ENCODE assay signal across 3 cellular contexts in the genomic region with DNA sequence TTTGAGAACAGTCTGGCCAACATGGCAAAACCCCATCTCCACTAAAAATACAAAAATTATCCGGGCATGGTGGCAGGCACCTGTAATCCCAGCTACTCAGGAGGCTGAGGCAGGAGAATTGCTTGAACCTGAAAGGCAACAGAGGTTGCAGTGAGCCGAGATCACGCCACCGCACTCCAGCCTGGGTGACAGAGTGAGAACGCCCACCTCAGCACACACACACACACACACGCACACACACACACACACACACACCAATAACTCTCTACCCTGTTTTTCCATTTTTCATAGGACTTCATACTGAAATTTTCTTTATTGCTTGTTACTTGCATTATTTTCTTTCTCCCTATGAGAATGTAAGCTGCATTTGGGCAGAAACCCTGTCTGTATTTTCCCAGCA. TPM values are rescaled to one million over a fixed set of nuclear protein-coding genes. Genes with fewer than 3 reads are reported as not detected.
"Had no signal": no experiment of that assay in that cellular context is flagged by ENCODE, and none has a peak within 500 bp of the region (broad histone marks: within the 10 kb centered on the region; RNA-seq: fewer than 3 reads in every experiment).

No MANE protein-coding gene starts in this region.

RNA-seq across cellular contexts. Expression of a gene that starts 39.6 kb away (rescaled TPM):
- total RNA-seq: fibroblast of lung, glomerular endothelial cell had no signal

RNA-seq across cellular contexts. Expression of a gene that starts 57.1 kb away (rescaled TPM):
- total RNA-seq: chondrocyte had no signal
